In genomic region chr11:113272927-113273615, GRCh38 we compare ENCODE assay signal across 13 cellular contexts. TPM values are rescaled to one million over a fixed set of nuclear protein-coding genes. Genes with fewer than 3 reads are reported as not detected.
DNase-seq lines count a peak whose midpoint lies in the region; ATAC-seq and TF ChIP-seq lines count a peak whose summit lies in the region.
"Had no signal": no experiment of that assay in that cellular context is flagged by ENCODE, and none has a peak within 500 bp of the region (broad histone marks: within the 10 kb centered on the region; RNA-seq: fewer than 3 reads in every experiment).

No MANE protein-coding gene starts in this region.

- H3K18ac ChIP-seq in mesendoderm (ENCODE audit: low read length), result peak overlapping the region; percentile 31

- H3K9ac ChIP-seq in mesendoderm (ENCODE audit: low read length) (peak overlapping the region; percentile 55), neural progenitor cell (no peak overlapping the region)
- H3K9ac ChIP-seq: BLaER1 treated with 17β-estradiol and CSF1 and Interleukin-3, amounts not matched to agents 10 nM and 100 nM had no signal

- H3K27me3 ChIP-seq in GM23338 (ENCODE audit: insufficient read depth) (no peaks in the 10 kb centered on the region), mesendoderm (ENCODE audit: insufficient read depth, low read length, poor library complexity) (no peaks in the 10 kb centered on the region), neural progenitor cell (no peaks in the 10 kb centered on the region)
- no peaks in the 10 kb centered on the region for H3K27me3 ChIP-seq in naive thymus-derived CD4-positive, alpha-beta T cell (ENCODE audit: control insufficient read depth in 2 of 2, insufficient read depth in 2 of 2, low read length in 2 of 2)
- H3K27me3 ChIP-seq: BLaER1 treated with 17β-estradiol and CSF1 and Interleukin-3, amounts not matched to agents 10 nM and 100 nM had no signal

- H4K20me1 ChIP-seq in GM23338 (replicated peaks; ENCODE audit: insufficient read depth) (no peaks in the 10 kb centered on the region), neural progenitor cell (ENCODE audit: low read depth) (no peaks in the 10 kb centered on the region)
- H4K20me1 ChIP-seq: BLaER1 treated with 17β-estradiol and CSF1 and Interleukin-3, amounts not matched to agents 10 nM and 100 nM had no signal

- H2BK5ac ChIP-seq in mesendoderm (ENCODE audit: low read length), result peak overlapping the region; percentile 87

- no peaks in the 10 kb centered on the region for H3K79me1 ChIP-seq in mesendoderm (ENCODE audit: low read length)

- no peak overlapping the region for H3K27ac ChIP-seq in GM23338 (ENCODE audit: low read depth)
- H3K27ac ChIP-seq in mesendoderm (ENCODE audit: low read depth, low read length), result no peak overlapping the region
- H3K27ac ChIP-seq in neural progenitor cell, result no peak overlapping the region
- H3K27ac ChIP-seq in naive thymus-derived CD4-positive, alpha-beta T cell (ENCODE audit: low read depth, low read length), result no peak overlapping the region
- H3K27ac ChIP-seq: BLaER1 treated with 17β-estradiol and CSF1 and Interleukin-3, amounts not matched to agents 10 nM and 100 nM had no signal

- H3K4me3 ChIP-seq in GM23338, result no peak overlapping the region
- H3K4me3 ChIP-seq in mesendoderm (ENCODE audit: low read length), result no peak overlapping the region
- no peak overlapping the region for H3K4me3 ChIP-seq in neural progenitor cell
- H3K4me3 ChIP-seq in naive thymus-derived CD4-positive, alpha-beta T cell (ENCODE audit: low read length), result no peak overlapping the region
- H3K4me3 ChIP-seq: BLaER1 treated with 17β-estradiol and CSF1 and Interleukin-3, amounts not matched to agents 10 nM and 100 nM; HAP-1 had no signal

- TF ChIP-seq CTCF in GM23338 (conservative IDR thresholded peaks at IDR 0.05; ENCODE audit: low read depth in 2 of 2) (no peak), chondrocyte (IDR thresholded peaks at IDR 0.05) (no peak), neural progenitor cell (IDR thresholded peaks at IDR 0.05) (no peak)

- POLR2A ChIA-PET in naive thymus-derived CD4-positive, alpha-beta T cell (lab: Charles Lee), result no interaction called here

- DNase-seq in GM23338 (ENCODE audit: low spot score) (no peak), chondrocyte (ENCODE audit: low spot score) (peak; percentile 85), mesendoderm (no peak), neural progenitor cell (ENCODE audit: low spot score) (no peak), NOMO-1 treated with DMSO at 0.1 percent for 48 hours (lab: John Stamatoyannopoulos, UW; ENCODE audit: unreplicated experiment) (no peak), NCI-H1436 (lab: John Stamatoyannopoulos, UW) (no peak), middle frontal gyrus (ENCODE audit: extremely low spot score, low spot score) (no peak)
- DNase-seq in naive thymus-derived CD4-positive, alpha-beta T cell, result no peak
- DNase-seq: ACHN; CD4-positive, CD25-positive, alpha-beta regulatory T cell; GOT3 had no signal

- H3K36me3 Mint-ChIP-seq in GM23338 (ENCODE audit: low read depth) (no peaks in the 10 kb centered on the region), chondrocyte (ENCODE audit: low read depth) (peaks cover 2% of the 10 kb centered on the region), neural progenitor cell (peaks cover 2% of the 10 kb centered on the region)
- no peaks in the 10 kb centered on the region for H3K36me3 Mint-ChIP-seq in naive thymus-derived CD4-positive, alpha-beta T cell
- H3K36me3 Mint-ChIP-seq: CD4-positive, CD25-positive, alpha-beta regulatory T cell had no signal

- H3K36me3 ChIP-seq in GM23338 (ENCODE audit: insufficient read depth) (no peaks in the 10 kb centered on the region), mesendoderm (ENCODE audit: control insufficient read depth, insufficient read depth, low read length) (no peaks in the 10 kb centered on the region), neural progenitor cell (no peaks in the 10 kb centered on the region)
- no peaks in the 10 kb centered on the region for H3K36me3 ChIP-seq in naive thymus-derived CD4-positive, alpha-beta T cell (ENCODE audit: control insufficient read depth in 2 of 3, insufficient read depth in 3 of 3, low read length in 3 of 3)
- H3K36me3 ChIP-seq: BLaER1 treated with 17β-estradiol and CSF1 and Interleukin-3, amounts not matched to agents 10 nM and 100 nM; HAP-1 had no signal

- H3K23ac ChIP-seq in mesendoderm (ENCODE audit: low read length), result no peak overlapping the region

- intact Hi-C loops in naive thymus-derived CD4-positive, alpha-beta T cell (cut with micrococcal nuclease), result no loop called here

- H2AK5ac ChIP-seq in mesendoderm (ENCODE audit: low read length), result peak overlapping the region; percentile 50

- H3K4me1 Mint-ChIP-seq in GM23338, result peaks cover 9% of the 10 kb centered on the region
- no peaks in the 10 kb centered on the region for H3K4me1 Mint-ChIP-seq in chondrocyte (ENCODE audit: low read depth)
- peaks cover 11% of the 10 kb centered on the region for H3K4me1 Mint-ChIP-seq in neural progenitor cell
- no peaks in the 10 kb centered on the region for H3K4me1 Mint-ChIP-seq in naive thymus-derived CD4-positive, alpha-beta T cell
- H3K4me1 Mint-ChIP-seq: CD4-positive, CD25-positive, alpha-beta regulatory T cell had no signal

- no peaks in the 10 kb centered on the region for H3K9me2 ChIP-seq in GM23338 (ENCODE audit: insufficient read depth)

- CTCF ChIA-PET in naive thymus-derived CD4-positive, alpha-beta T cell (lab: Charles Lee), result no interaction called here

- no CpG with 5 or more reads among the region's 34 CpGs for WGBS in mesendoderm (ENCODE audit: extremely low coverage, insufficient coverage, low lambda C conversion rate)

- no peak overlapping the region for H4K5ac ChIP-seq in mesendoderm (ENCODE audit: low read length)

- H3F3A ChIP-seq in GM23338 (replicated peaks; ENCODE audit: low read depth) (no peaks in the 10 kb centered on the region), neural progenitor cell (ENCODE audit: low read depth) (no peaks in the 10 kb centered on the region)

- no peak overlapping the region for H3K4me3 Mint-ChIP-seq in GM23338
- H3K4me3 Mint-ChIP-seq in chondrocyte (ENCODE audit: unreplicated experiment), result no peak overlapping the region
- H3K4me3 Mint-ChIP-seq in neural progenitor cell, result no peak overlapping the region
- H3K4me3 Mint-ChIP-seq in naive thymus-derived CD4-positive, alpha-beta T cell, result no peak overlapping the region
- H3K4me3 Mint-ChIP-seq: CD4-positive, CD25-positive, alpha-beta regulatory T cell had no signal

- H2AFZ ChIP-seq in GM23338 (no peak overlapping the region), neural progenitor cell (replicated peaks) (no peak overlapping the region)

- peak overlapping the region; percentile 82 for H3K56ac ChIP-seq in mesendoderm (ENCODE audit: low read length)

- ATAC-seq in GM23338, result no peak
- no peak for ATAC-seq in naive thymus-derived CD4-positive, alpha-beta T cell

- H4K8ac ChIP-seq in mesendoderm (ENCODE audit: low read depth, low read length), result no peak overlapping the region

- H3K9me3 ChIP-seq in neural progenitor cell (ENCODE audit: low read depth), result no peaks in the 10 kb centered on the region
- no peaks in the 10 kb centered on the region for H3K9me3 ChIP-seq in naive thymus-derived CD4-positive, alpha-beta T cell (ENCODE audit: control insufficient read depth in 2 of 3, low read length in 3 of 3)
- H3K9me3 ChIP-seq: BLaER1 treated with 17β-estradiol and CSF1 and Interleukin-3, amounts not matched to agents 10 nM and 100 nM; HAP-1 had no signal

- H2BK120ac ChIP-seq in mesendoderm (ENCODE audit: low read depth, low read length), result no peak overlapping the region

- no peaks in the 10 kb centered on the region for H3K9me3 Mint-ChIP-seq in GM23338
- no peaks in the 10 kb centered on the region for H3K9me3 Mint-ChIP-seq in chondrocyte (ENCODE audit: low read depth)
- H3K9me3 Mint-ChIP-seq in neural progenitor cell, result no peaks in the 10 kb centered on the region
- no peaks in the 10 kb centered on the region for H3K9me3 Mint-ChIP-seq in naive thymus-derived CD4-positive, alpha-beta T cell

- no peak overlapping the region for H3K4me2 ChIP-seq in GM23338
- H3K4me2 ChIP-seq in mesendoderm (ENCODE audit: low read length), result no peak overlapping the region
- H3K4me2 ChIP-seq in neural progenitor cell, result no peak overlapping the region
- H3K4me2 ChIP-seq: BLaER1 treated with 17β-estradiol and CSF1 and Interleukin-3, amounts not matched to agents 10 nM and 100 nM had no signal

- H3K27ac Mint-ChIP-seq in GM23338, result 0 out of 2 replicates have a peak overlapping the region, but pooled peaks have one; percentile 16
- no peak overlapping the region for H3K27ac Mint-ChIP-seq in chondrocyte (ENCODE audit: unreplicated experiment)
- peak overlapping the region; percentile 1 for H3K27ac Mint-ChIP-seq in neural progenitor cell
- no peak overlapping the region for H3K27ac Mint-ChIP-seq in naive thymus-derived CD4-positive, alpha-beta T cell
- H3K27ac Mint-ChIP-seq: CD4-positive, CD25-positive, alpha-beta regulatory T cell had no signal

- H3K79me2 ChIP-seq in GM23338 (replicated peaks; ENCODE audit: insufficient read depth) (no peaks in the 10 kb centered on the region), mesendoderm (ENCODE audit: control insufficient read depth, insufficient read depth, low read length) (no peaks in the 10 kb centered on the region), neural progenitor cell (ENCODE audit: low read depth) (no peaks in the 10 kb centered on the region)

- peak overlapping the region; percentile 46 for H3K4ac ChIP-seq in mesendoderm (ENCODE audit: low read depth, low read length)

- H3K27me3 Mint-ChIP-seq in GM23338 (ENCODE audit: insufficient read depth, low read depth, poor library complexity) (peaks cover 6% of the 10 kb centered on the region), chondrocyte (ENCODE audit: low read depth) (no peaks in the 10 kb centered on the region), neural progenitor cell (ENCODE audit: insufficient read depth, low read depth) (peaks cover 2% of the 10 kb centered on the region)
- peaks cover 0 to 4% (median 0%) of the 10 kb centered on the region in 5 donors for H3K27me3 Mint-ChIP-seq in naive thymus-derived CD4-positive, alpha-beta T cell
- H3K27me3 Mint-ChIP-seq: CD4-positive, CD25-positive, alpha-beta regulatory T cell had no signal

- H2BK15ac ChIP-seq in mesendoderm (replicated peaks; ENCODE audit: low read depth), result no peak overlapping the region

- H3K4me1 ChIP-seq in GM23338 (ENCODE audit: insufficient read depth) (no peaks in the 10 kb centered on the region), mesendoderm (ENCODE audit: control insufficient read depth, low read depth, low read length) (peaks cover 3% of the 10 kb centered on the region), neural progenitor cell (peaks cover 30% of the 10 kb centered on the region)
- no peaks in the 10 kb centered on the region for H3K4me1 ChIP-seq in naive thymus-derived CD4-positive, alpha-beta T cell (ENCODE audit: control insufficient read depth in 2 of 2, insufficient read depth in 2 of 2, low read length in 2 of 2)
- H3K4me1 ChIP-seq: HAP-1 had no signal

RNA-seq across cellular contexts. Expression of gene TTC12, which starts 41.3 kb away (rescaled TPM):
- total RNA-seq in GM23338 (2014; rRNA removed; shearing (Covaris generic)), result 4.1 and 12.5 TPM in 2 replicates
- polyA plus RNA-seq in GM23338 (2016; fragmentation: Nextera tagmentation; extraction: Ambion mirVana), result 3.4 and 5.1 TPM in 2 replicates
- 7.4 to 12.3 TPM (median 7.8 TPM) in 3 replicates for total RNA-seq in chondrocyte
- polyA plus RNA-seq in mesendoderm (2013, experiment 1 of 2), result 5.7 TPM
- polyA plus RNA-seq in mesendoderm (2013, experiment 2 of 2), result 5.0 TPM
- 21.8 and 33.4 TPM in 2 replicates for total RNA-seq in neural progenitor cell (ENCODE audit: low replicate concordance)
- 10 to 100 TPM; 14.1 to 84.5 (median 58.2) TPM for total RNA-seq in naive thymus-derived CD4-positive, alpha-beta T cell
- polyA plus RNA-seq in naive thymus-derived CD4-positive, alpha-beta T cell, result 10 to 100 TPM in 1 of 2 donors, 1 to 10 TPM in 1; 8.2 to 13.2 TPM

Comparison
In these comparisons a context has a peak if more than half of its experiments do, and no peak if none do; other contexts are left out.
1. H3K27ac Mint-ChIP-seq: peak in GM23338 (single experiment) and neural progenitor cell (single experiment); none in chondrocyte (single experiment) and naive thymus-derived CD4-positive, alpha-beta T cell (0 of 9).